Comparison of ENCODE assay signal across 30 cellular contexts in genomic region chr15:70618929-70619328, GRCh38.
"Had no signal": no experiment of that assay in that cellular context is flagged by ENCODE, and none has a peak within 500 bp of the region (broad histone marks: within the 10 kb centered on the region; RNA-seq: fewer than 3 reads in every experiment).

No MANE protein-coding gene starts in this region.

- H3K27ac ChIP-seq: brain microvascular endothelial cell, SJCRH30, SK-N-MC, WERI-Rb-1 had no signal

- H3K27me3 ChIP-seq: brain microvascular endothelial cell, SJCRH30 had no signal

- H3K27ac Mint-ChIP-seq: activated CD4-positive, alpha-beta memory T cell treated with anti-CD3 and anti-CD28 coated beads, Interleukin-2, amount 10 ng/mL, durations not matched to agents 7 days and 5 days; activated CD8-positive, alpha-beta memory T cell treated with anti-CD3 and anti-CD28 coated beads, Interleukin-2, amount 10 ng/mL, durations not matched to agents 7 days and 5 days; activated naive CD4-positive, alpha-beta T cell treated with anti-CD3 and anti-CD28 coated beads, Interleukin-2, amount 10 ng/mL, durations not matched to agents 7 days and 5 days; activated naive CD8-positive, alpha-beta T cell; activated naive CD8-positive, alpha-beta T cell treated with anti-CD3 and anti-CD28 coated beads, Interleukin-2, amount 50 U/mL, for 24 hours had no signal

- DNase-seq: activated CD4-positive, alpha-beta memory T cell treated with anti-CD3 and anti-CD28 coated beads, Interleukin-2, amount 10 ng/mL, durations not matched to agents 7 days and 5 days; activated CD4-positive, alpha-beta T cell treated with anti-CD3 and anti-CD28 coated beads for 1 hour; activated CD4-positive, alpha-beta T cell treated with anti-CD3 and anti-CD28 coated beads for 48 hours; activated CD4-positive, CD25-positive, alpha-beta regulatory T cell; activated CD8-positive, alpha-beta memory T cell treated with anti-CD3 and anti-CD28 coated beads for 24 hours; activated CD8-positive, alpha-beta memory T cell treated with anti-CD3 and anti-CD28 coated beads, Interleukin-2, amount 10 ng/mL, durations not matched to agents 7 days and 5 days; activated CD8-positive, alpha-beta memory T cell treated with anti-CD3 and anti-CD28 coated beads, Interleukin-2, amount 50 U/mL, for 48 hours; activated effector memory CD4-positive, alpha-beta T cell treated with Interleukin-2 at 50 U/mL for 16 hours; activated naive CD4-positive, alpha-beta T cell treated with anti-CD3 and anti-CD28 coated beads, Interleukin-2, amount 10 ng/mL, durations not matched to agents 7 days and 5 days; activated naive CD8-positive, alpha-beta T cell treated with anti-CD3 and anti-CD28 coated beads, Interleukin-2, amount 50 U/mL, for 24 hours; activated T-cell treated with anti-CD3 and anti-CD28 coated beads, Interleukin-2, amount 50 U/mL, for 48 hours; anterior cingulate cortex; brain microvascular endothelial cell; central memory CD4-positive, alpha-beta T cell; NCI-H1092 treated with DMSO at 0.1 percent for 48 hours; NCI-H146; NCI-H187; NCI-H2029 treated with DMSO at 0.1 percent for 48 hours; NCI-H2107; NCI-H2171; NCI-H510A; NCI-H526; NCI-H748 treated with DMSO at 0.1 percent for 48 hours; SHP77; SJCRH30; T1000; WERI-Rb-1 had no signal

- H3K4me1 Mint-ChIP-seq: activated CD4-positive, alpha-beta memory T cell treated with anti-CD3 and anti-CD28 coated beads, Interleukin-2, amount 10 ng/mL, durations not matched to agents 7 days and 5 days; activated CD8-positive, alpha-beta memory T cell treated with anti-CD3 and anti-CD28 coated beads, Interleukin-2, amount 10 ng/mL, durations not matched to agents 7 days and 5 days; activated naive CD4-positive, alpha-beta T cell treated with anti-CD3 and anti-CD28 coated beads, Interleukin-2, amount 10 ng/mL, durations not matched to agents 7 days and 5 days; activated naive CD8-positive, alpha-beta T cell treated with anti-CD3 and anti-CD28 coated beads, Interleukin-2, amount 50 U/mL, for 24 hours had no signal

- ATAC-seq: activated CD8-positive, alpha-beta memory T cell treated with anti-CD3 and anti-CD28 coated beads, Interleukin-2, amount 10 ng/mL, durations not matched to agents 7 days and 5 days; activated naive CD8-positive, alpha-beta T cell treated with anti-CD3 and anti-CD28 coated beads, Interleukin-2, amount 50 U/mL, for 24 hours; Panc1 had no signal

- H3K4me3 Mint-ChIP-seq: activated CD4-positive, alpha-beta memory T cell treated with anti-CD3 and anti-CD28 coated beads, Interleukin-2, amount 10 ng/mL, durations not matched to agents 7 days and 5 days; activated CD8-positive, alpha-beta memory T cell treated with anti-CD3 and anti-CD28 coated beads, Interleukin-2, amount 10 ng/mL, durations not matched to agents 7 days and 5 days; activated naive CD4-positive, alpha-beta T cell treated with anti-CD3 and anti-CD28 coated beads, Interleukin-2, amount 10 ng/mL, durations not matched to agents 7 days and 5 days; activated naive CD8-positive, alpha-beta T cell; activated naive CD8-positive, alpha-beta T cell treated with anti-CD3 and anti-CD28 coated beads, Interleukin-2, amount 50 U/mL, for 24 hours had no signal

- H3K4me3 ChIP-seq: SJCRH30, SK-N-MC had no signal

- H3K36me3 ChIP-seq: brain microvascular endothelial cell, SJCRH30, WERI-Rb-1 had no signal

- H3K36me3 Mint-ChIP-seq: activated naive CD4-positive, alpha-beta T cell treated with anti-CD3 and anti-CD28 coated beads, Interleukin-2, amount 10 ng/mL, durations not matched to agents 7 days and 5 days had no signal
